1 cellular context compared by ENCODE assay signal in genomic region chr19:10295847-10296591, GRCh38.
TF ChIP-seq lines count a peak whose summit lies in the region.

No MANE protein-coding gene starts in this region.

TF ChIP-seq in HepG2, 621 proteins besides CTCF, POLR2A, EP300 and RAD21 (continued from another document and continues in another):
- TF ChIP-seq ZHX2 (IDR thresholded peaks at IDR 0.05; ENCODE audit: low read depth) (no peak), ZHX2 (CRISPR knock-in tag; IDR thresholded peaks at IDR 0.05; ENCODE audit: borderline replicate concordance) (0 out of 2 replicates have a peak, but pooled peaks have one; percentile 55), MXD1 (CRISPR knock-in tag; IDR thresholded peaks at IDR 0.05) (0 out of 2 replicates have a peak, but pooled peaks have one; percentile 53), SMARCE1 (IDR thresholded peaks at IDR 0.05; ENCODE audit: borderline replicate concordance) (no peak), CSRNP2 (CRISPR knock-in tag; conservative IDR thresholded peaks at IDR 0.05; ENCODE audit: low read depth) (0 out of 2 replicates have a peak, but pooled peaks have one; percentile 59), TP53 (CRISPR knock-in tag; conservative IDR thresholded peaks at IDR 0.05) (no peak), SSRP1 (CRISPR knock-in tag; IDR thresholded peaks at IDR 0.05) (no peak), NFAT5 (CRISPR knock-in tag; IDR thresholded peaks at IDR 0.05) (peak; percentile 75; the same call in 1 of the 2 replicates), HOXA7 (CRISPR knock-in tag; IDR thresholded peaks at IDR 0.05) (no peak), CREM (IDR thresholded peaks at IDR 0.05) (no peak), CREM (CRISPR knock-in tag; IDR thresholded peaks at IDR 0.05) (no peak), FOSL2 (CRISPR knock-in tag; IDR thresholded peaks at IDR 0.05) (no peak), ATRX (CRISPR knock-in tag; IDR thresholded peaks at IDR 0.05; ENCODE audit: borderline replicate concordance) (no peak), ZNF703 (CRISPR knock-in tag; IDR thresholded peaks at IDR 0.05; ENCODE audit: borderline replicate concordance) (no peak), HOMEZ (CRISPR knock-in tag; IDR thresholded peaks at IDR 0.05; ENCODE audit: low read depth) (no peak), CCAR2 (optimal IDR thresholded peaks at IDR 0.05; ENCODE audit: low read depth, low read length) (no peak), CREBL2 (CRISPR knock-in tag; IDR thresholded peaks at IDR 0.05; ENCODE audit: borderline replicate concordance) (no peak), ZBTB4 (CRISPR knock-in tag; IDR thresholded peaks at IDR 0.05; ENCODE audit: borderline replicate concordance) (no peak), U2AF2 (IDR thresholded peaks at IDR 0.05; ENCODE audit: low read depth, low read length) (no peak), ATF7 (IDR thresholded peaks at IDR 0.05) (no peak), ATF7 (CRISPR knock-in tag; IDR thresholded peaks at IDR 0.05) (no peak), HES4 (CRISPR knock-in tag; IDR thresholded peaks at IDR 0.05; ENCODE audit: borderline replicate concordance) (peak; percentile 80; the same call in 1 of the 2 replicates), ZNF737 (CRISPR knock-in tag; IDR thresholded peaks at IDR 0.05; ENCODE audit: borderline replicate concordance) (no peak), ZNF414 (CRISPR knock-in tag; IDR thresholded peaks at IDR 0.05) (no peak), ZNF44 (CRISPR knock-in tag; IDR thresholded peaks at IDR 0.05) (no peak), GFI1 (CRISPR knock-in tag; IDR thresholded peaks at IDR 0.05; ENCODE audit: borderline replicate concordance) (no peak), ZNF276 (CRISPR knock-in tag; IDR thresholded peaks at IDR 0.05; ENCODE audit: low read depth) (peak; percentile 75; the same call in 1 of the 2 replicates), ZNF550 (CRISPR knock-in tag; IDR thresholded peaks at IDR 0.05; ENCODE audit: borderline replicate concordance) (no peak), AKAP8 (CRISPR knock-in tag; IDR thresholded peaks at IDR 0.05) (no peak), MYNN (CRISPR knock-in tag; IDR thresholded peaks at IDR 0.05; ENCODE audit: low read depth) (no peak), RBM22 (optimal IDR thresholded peaks at IDR 0.05; ENCODE audit: low read length) (no peak), ZNF616 (CRISPR knock-in tag; IDR thresholded peaks at IDR 0.05; ENCODE audit: low read depth) (peak; percentile 94; the same call in 1 of the 2 replicates), ZNF562 (CRISPR knock-in tag; IDR thresholded peaks at IDR 0.05; ENCODE audit: borderline replicate concordance) (0 out of 2 replicates have a peak, but pooled peaks have one; percentile 61), ZBTB38 (CRISPR knock-in tag; IDR thresholded peaks at IDR 0.05) (no peak), BRCA1 (CRISPR knock-in tag; IDR thresholded peaks at IDR 0.05) (no peak), GMEB1 (CRISPR knock-in tag; IDR thresholded peaks at IDR 0.05; ENCODE audit: borderline replicate concordance) (no peak)
